1 cellular context compared by ENCODE assay signal in genomic region chr12:49098703-49099102, GRCh38.
A peak's percentile ranks its signal among the peaks of the same experiment; 100 is the strongest.
TF ChIP-seq lines count a peak whose summit lies in the region.

No MANE protein-coding gene starts in this region.

TF ChIP-seq in K562, 482 proteins besides CTCF, POLR2A, EP300 and RAD21:
- TF ChIP-seq BCOR (IDR thresholded peaks at IDR 0.05) (0 out of 2 replicates have a peak, but pooled peaks have one; percentile 12), TOE1 (IDR thresholded peaks at IDR 0.05; ENCODE audit: borderline replicate concordance) (no peak), TOE1 (CRISPR knock-in tag; IDR thresholded peaks at IDR 0.05; ENCODE audit: borderline replicate concordance, low read depth) (no peak), ZNF121 (CRISPR knock-in tag; conservative IDR thresholded peaks at IDR 0.05) (peak; percentile 85), ZNF696 (CRISPR knock-in tag; conservative IDR thresholded peaks at IDR 0.05) (no peak), ZNF140 (CRISPR knock-in tag; IDR thresholded peaks at IDR 0.05) (no peak), L3MBTL2 (IDR thresholded peaks at IDR 0.05) (no peak), NFIC (IDR thresholded peaks at IDR 0.05) (no peak), SRSF3 (IDR thresholded peaks at IDR 0.05; ENCODE audit: insufficient read depth, low read length) (no peak), GTF2E2 (tag; IDR thresholded peaks at IDR 0.05) (no peak), ZKSCAN8 (CRISPR knock-in tag; IDR thresholded peaks at IDR 0.05) (no peak), RBM25 (IDR thresholded peaks at IDR 0.05; ENCODE audit: low read depth, low read length, severe bottlenecking) (peak; percentile 64)
